25 cellular contexts compared by ENCODE assay signal in the genomic region with DNA sequence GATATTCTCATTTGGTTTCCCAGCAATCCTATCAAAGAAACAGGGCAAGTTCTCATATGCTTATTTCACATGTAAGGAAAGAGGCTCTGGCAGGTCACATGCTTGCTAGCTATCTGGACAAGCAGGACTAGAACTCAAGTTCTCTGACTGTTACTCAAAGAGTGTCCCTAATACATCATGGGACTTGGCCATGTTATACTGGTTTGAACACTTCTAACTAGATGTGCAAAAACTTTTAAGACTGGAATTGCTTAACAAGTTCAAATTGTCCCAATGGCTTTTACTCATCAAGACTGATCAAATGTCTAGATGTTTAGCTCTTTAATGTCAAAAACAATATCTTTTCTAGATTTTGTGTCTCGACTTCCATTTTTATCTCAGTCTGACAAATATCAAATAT.
"Had no signal": no experiment of that assay in that cellular context is flagged by ENCODE, and none has a peak within 500 bp of the region (broad histone marks: within the 10 kb centered on the region; RNA-seq: fewer than 3 reads in every experiment).

No MANE protein-coding gene starts in this region.

- DNase-seq: activated CD4-positive, alpha-beta T cell treated with anti-CD3 and anti-CD28 coated beads for 36 hours; activated CD4-positive, CD25-positive, alpha-beta regulatory T cell; activated naive CD4-positive, alpha-beta T cell; activated T-cell treated with anti-CD3 and anti-CD28 coated beads for 4 hours; activated T-cell treated with anti-CD3 and anti-CD28 coated beads, Interleukin-2, amount 50 U/mL, for 72 hours; aorta; brain microvascular endothelial cell; effector CD4-positive, alpha-beta T cell; heart right ventricle; left ventricle myocardium superior; naive B cell; nephron progenitor cell; retina; stimulated activated CD4-positive, alpha-beta T cell treated with anti-CD3 and anti-CD28 coated beads, Interleukin-12 subunit alpha, Interleukin-12 subunit beta, amount 100 ng/mL, for 4 hours; stimulated activated CD4-positive, alpha-beta T cell treated with anti-CD3 and anti-CD28 coated beads, Interleukin-4, amount 100 ng/mL, for 1 hour; stimulated activated naive CD8-positive, alpha-beta T cell treated with anti-CD3 and anti-CD28 coated beads, Interleukin-15, Interleukin-2, amounts not matched to agents 100 U/mL and 50 U/mL, for 24 hours; T-helper 1 cell; transverse colon had no signal

- H3K36me3 ChIP-seq: brain microvascular endothelial cell, neutrophil, prostate gland had no signal

- H3K4me1 ChIP-seq: prostate gland had no signal

- H3K9me3 ChIP-seq: esophagus muscularis mucosa, heart right ventricle, neutrophil, prostate gland, transverse colon had no signal

- H3K4me3 ChIP-seq: esophagus muscularis mucosa, heart right ventricle, prostate gland, skin epidermis, transverse colon had no signal

- ATAC-seq: activated CD4-positive, alpha-beta T cell treated with anti-CD3 and anti-CD28 coated beads for 36 hours; activated naive CD4-positive, alpha-beta T cell treated with anti-CD3 and anti-CD28 coated beads, Interleukin-2, amount 50 U/mL, for 72 hours; activated T-cell treated with anti-CD3 and anti-CD28 coated beads, Interleukin-2, amount 50 U/mL, for 72 hours; heart right ventricle; left ventricle myocardium superior; sciatic nerve; stimulated activated naive CD8-positive, alpha-beta T cell treated with anti-CD3 and anti-CD28 coated beads, Interleukin-15, Interleukin-2, amounts not matched to agents 100 U/mL and 50 U/mL, for 24 hours had no signal

- H3K27ac ChIP-seq: brain microvascular endothelial cell, heart right ventricle, neutrophil, prostate gland, skin epidermis had no signal

- FAIRE-seq: islet of Langerhans had no signal

- H3K27me3 ChIP-seq: esophagus muscularis mucosa, transverse colon had no signal
